18 cellular contexts compared by ENCODE assay signal in the genomic region with DNA sequence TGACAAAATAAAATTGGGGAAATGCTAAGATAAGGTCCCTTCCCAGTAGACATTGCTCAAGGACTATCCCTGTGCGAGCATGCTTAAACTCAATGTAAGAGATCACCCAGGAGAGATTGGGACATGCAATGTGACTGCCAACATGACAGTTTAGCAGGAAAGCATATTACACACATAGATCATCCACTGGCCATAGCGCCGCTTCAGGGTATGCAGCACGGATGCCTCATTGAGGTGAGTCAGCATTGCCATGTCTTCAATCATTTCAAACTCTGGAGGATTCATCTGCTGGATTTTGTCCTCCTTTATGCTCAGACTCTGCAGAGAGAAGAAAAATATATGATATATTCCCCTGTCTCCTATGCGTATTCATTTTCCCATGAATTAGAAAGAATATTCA. TPM values are rescaled to one million over a fixed set of nuclear protein-coding genes. Genes with fewer than 3 reads are reported as not detected.
DNase-seq lines count a peak whose midpoint lies in the region; ATAC-seq, FAIRE-seq and TF ChIP-seq lines count a peak whose summit lies in the region.
"Had no signal": no experiment of that assay in that cellular context is flagged by ENCODE, and none has a peak within 500 bp of the region (broad histone marks: within the 10 kb centered on the region; RNA-seq: fewer than 3 reads in every experiment).

No MANE protein-coding gene starts in this region.

- H3K36me3 Mint-ChIP-seq in natural killer cell = no peaks in the 10 kb centered on the region
- H3K36me3 Mint-ChIP-seq: CD4-positive, alpha-beta memory T cell had no signal

- no peak overlapping the region for H3K4me3 Mint-ChIP-seq in natural killer cell
- H3K4me3 Mint-ChIP-seq: CD4-positive, alpha-beta memory T cell; HFFc6 had no signal

- H3K4me2 ChIP-seq in GM23248 (ENCODE audit: unreplicated experiment) (no peak overlapping the region), PC-3 (ENCODE audit: low read length) (no peak overlapping the region), K562 (ENCODE audit: insufficient read depth, low read length) (no peak overlapping the region)
- H3K4me2 ChIP-seq: A549 had no signal

- ATAC-seq in PC-3 (peak; percentile 20; the same call in 1 of the 2 replicates), K562 (no peak), sciatic nerve (no peak), natural killer cell (no peak)

- H3K36me3 ChIP-seq in GM23248 (ENCODE audit: low read depth) = no peaks in the 10 kb centered on the region
- no peaks in the 10 kb centered on the region for H3K36me3 ChIP-seq in PC-3 (ENCODE audit: low read depth, low read length)
- H3K36me3 ChIP-seq in K562 (ENCODE audit: control insufficient read depth, insufficient read depth, low read length) = no peaks in the 10 kb centered on the region
- H3K36me3 ChIP-seq: BE2C had no signal

- TF ChIP-seq POLR2A in K562 (conservative IDR thresholded peaks at IDR 0.05) = no peak

- H3K27ac ChIP-seq in GM23248 (no peak overlapping the region), PC-3 (ENCODE audit: low read length) (no peak overlapping the region), K562 (ENCODE audit: extremely low read depth, low read depth, low read length) (no peak overlapping the region)
- H3K27ac ChIP-seq: A549, C4-2B, HL-60 had no signal

- H3K9me3 ChIP-seq in GM23248 (ENCODE audit: low read depth) (no peaks in the 10 kb centered on the region), PC-3 (ENCODE audit: low read length) (no peaks in the 10 kb centered on the region), K562 (replicated peaks; ENCODE audit: control insufficient read depth, insufficient read depth, low read depth, low read length) (no peaks in the 10 kb centered on the region)
- H3K9me3 ChIP-seq: A549, BE2C had no signal

- H2AFZ ChIP-seq in GM23248 (no peak overlapping the region), PC-3 (ENCODE audit: low read length) (no peak overlapping the region), K562 (ENCODE audit: low read depth, low read length) (no peak overlapping the region)

- H3K9ac ChIP-seq in GM23248 = no peak overlapping the region
- no peak overlapping the region for H3K9ac ChIP-seq in PC-3 (ENCODE audit: low read length)
- no peak overlapping the region for H3K9ac ChIP-seq in K562 (ENCODE audit: insufficient read depth in 1 of 2, low read depth in 2 of 2, low read length in 2 of 2)

- CTCF ChIA-PET in PC-3 (lab: Charles Lee) (no interaction called here), K562 (lab: Yijun Ruan, JAX; ENCODE audit: low intra/inter-chr PET ratio) (no interaction called here)

- in situ Hi-C loops in GM23248 (cut with MboI) = no loop called here
- in situ Hi-C loops in K562 (cut with MboI) = no loop called here

- peaks cover 7 to 16% of the 10 kb centered on the region in 2 donors for H3K27me3 Mint-ChIP-seq in natural killer cell (ENCODE audit: low read depth in 2 of 2)
- H3K27me3 Mint-ChIP-seq: CD4-positive, alpha-beta memory T cell had no signal

- no peak overlapping the region for H3K27ac Mint-ChIP-seq in natural killer cell
- H3K27ac Mint-ChIP-seq: CD4-positive, alpha-beta memory T cell; HFFc6 had no signal

- no peaks in the 10 kb centered on the region for H3K9me1 ChIP-seq in K562 (ENCODE audit: control insufficient read depth, insufficient read depth, low read length)

- no peaks in the 10 kb centered on the region for H4K20me1 ChIP-seq in GM23248 (ENCODE audit: insufficient read depth)
- no peaks in the 10 kb centered on the region for H4K20me1 ChIP-seq in PC-3 (ENCODE audit: low read length)
- H4K20me1 ChIP-seq in K562 (replicated peaks; ENCODE audit: control insufficient read depth, insufficient read depth, low read length) = no peaks in the 10 kb centered on the region

- no peaks in the 10 kb centered on the region for H3K9me2 ChIP-seq in GM23248 (ENCODE audit: insufficient read depth)
- H3K9me2 ChIP-seq in PC-3 (replicated peaks; ENCODE audit: low read length) = no peaks in the 10 kb centered on the region

- H3K79me2 ChIP-seq in GM23248 (ENCODE audit: insufficient read depth) (no peaks in the 10 kb centered on the region), PC-3 (ENCODE audit: low read length) (no peaks in the 10 kb centered on the region), K562 (ENCODE audit: control insufficient read depth, insufficient read depth, low read length) (no peaks in the 10 kb centered on the region)

- FAIRE-seq in K562 (lab: Jason Lieb, UNC) = no peak
- FAIRE-seq: A549, GM12892 had no signal

- no peak for TF ChIP-seq CTCF in PC-3 (conservative IDR thresholded peaks at IDR 0.05; ENCODE audit: low read depth, low read length)
- TF ChIP-seq CTCF in K562 (IDR thresholded peaks at IDR 0.05 in 2 of 3, conservative IDR thresholded peaks at IDR 0.05 in 1 of 3; ENCODE audit: insufficient read depth in 2 of 3, low read depth in 1 of 3, low read length in 3 of 3) = no peak
- TF ChIP-seq CTCF in fibroblast of mammary gland (conservative IDR thresholded peaks at IDR 0.05; ENCODE audit: control insufficient read depth, insufficient read depth, low read depth, low read length) = no peak
- TF ChIP-seq CTCF in natural killer cell (IDR thresholded peaks at IDR 0.05) = no peak

- no peak for TF ChIP-seq RAD21 in K562 (CRISPR knock-in tag; conservative IDR thresholded peaks at IDR 0.05 in 1 of 2, IDR thresholded peaks at IDR 0.05 in 1 of 2)

- WGBS in GM23248 (ENCODE audit: low coverage in 1 of 2, low lambda C conversion rate in 2 of 2, missing lambda C conversion rate in 2 of 2), 2 experiments = 91 to 92% methylated on average over 5 of the region's 5 CpGs
- WGBS in K562 (ENCODE audit: insufficient coverage, low coverage, missing lambda C conversion rate) = 3% methylated on average over 5 of the region's 5 CpGs

- POLR2A ChIA-PET in PC-3 (lab: Charles Lee; ENCODE audit: unreplicated experiment) = no interaction called here
- POLR2A ChIA-PET in K562 (lab: Yijun Ruan, JAX) = no interaction called here

- no peaks in the 10 kb centered on the region for H3K4me1 ChIP-seq in GM23248 (ENCODE audit: insufficient read depth)
- H3K4me1 ChIP-seq in PC-3 (ENCODE audit: insufficient read depth, low read length) = no peaks in the 10 kb centered on the region
- H3K4me1 ChIP-seq in K562 (replicated peaks in 1 of 2; ENCODE audit: control insufficient read depth in 2 of 2, insufficient read depth in 2 of 2, low read length in 2 of 2) = no peaks in the 10 kb centered on the region
- H3K4me1 ChIP-seq: A549, BE2C had no signal

- H3K4me3 ChIP-seq in GM23248 (no peak overlapping the region), PC-3 (ENCODE audit: low read length) (no peak overlapping the region), K562 (no peak overlapping the region), fibroblast of mammary gland (ENCODE audit: control insufficient read depth, low read depth, low read length) (no peak overlapping the region)
- H3K4me3 ChIP-seq: A549 had no signal

- intact Hi-C loops in PC-3 (cut with micrococcal nuclease) = no loop called here
- intact Hi-C loops in K562 (cut with micrococcal nuclease) = no loop called here
- intact Hi-C loops in sciatic nerve (cut with DNase I) = no loop called here
- intact Hi-C loops in natural killer cell (cut with micrococcal nuclease) = no loop called here

- DNase-seq in GM23248 (peak; percentile 6), PC-3 (peak; percentile 28), K562 (ENCODE audit: extremely low read depth in 1 of 4, low spot score in 3 of 4) (no peak), fibroblast of mammary gland (ENCODE audit: low read depth) (peak; percentile 34), sciatic nerve (ENCODE audit: low spot score) (no peak), natural killer cell (no peak)
- no peak for DNase-seq in effector CD8-positive, alpha-beta T cell (lab: John Stamatoyannopoulos, UW)
- DNase-seq: BE2C; CD4-positive, alpha-beta memory T cell; DMS79; GDM1; HCEC 1CT; HFFc6; KBM-7 had no signal

- H3K27me3 ChIP-seq in GM23248 (replicated peaks; ENCODE audit: insufficient read depth) (no peaks in the 10 kb centered on the region), PC-3 (ENCODE audit: low read length) (no peaks in the 10 kb centered on the region), K562 (ENCODE audit: control insufficient read depth in 2 of 2, insufficient read depth in 2 of 2, low read length in 2 of 2) (no peaks in the 10 kb centered on the region)
- H3K27me3 ChIP-seq: BE2C had no signal

- no peak for TF ChIP-seq EP300 in K562 (IDR thresholded peaks at IDR 0.05; ENCODE audit: low read length)

- H3F3A ChIP-seq in GM23248 (ENCODE audit: insufficient read depth) (no peaks in the 10 kb centered on the region), PC-3 (ENCODE audit: low read length, unreplicated experiment) (no peaks in the 10 kb centered on the region)

- H3K4me1 Mint-ChIP-seq in natural killer cell = no peaks in the 10 kb centered on the region
- H3K4me1 Mint-ChIP-seq: CD4-positive, alpha-beta memory T cell had no signal

- no peaks in the 10 kb centered on the region for H3K9me3 Mint-ChIP-seq in natural killer cell
- H3K9me3 Mint-ChIP-seq: HFFc6 had no signal

- BruUV-seq in PC-3 (replicated peaks; lab: Mats Ljungman, UMichigan) (no TSS peak), K562 (replicated peaks; lab: Mats Ljungman, UMichigan) (no TSS peak)

TF ChIP-seq in K562, 482 proteins besides CTCF, POLR2A, EP300 and RAD21 (continues in another document):
- TF ChIP-seq CEBPB (tag; IDR thresholded peaks at IDR 0.05) (no peak), NR1H2 (CRISPR knock-in tag; IDR thresholded peaks at IDR 0.05) (no peak)

RNA-seq across cellular contexts. Expression of a gene that starts 8.9 kb away (rescaled TPM):
- total RNA-seq in GM23248 (2014; rRNA removed; shearing (Covaris generic)) = 0.11 TPM in 1 of 2 replicates, not detected in the other
- polyA plus RNA-seq in GM23248 (2016; fragmentation: Nextera tagmentation; extraction: Ambion mirVana) (0.08 TPM in 1 of 2 replicates, not detected in the other), K562 (2011; rRNA removed) (0.03 and 0.04 TPM in 2 replicates), K562 (2014; fragmentation: Illumina TruSeq; extraction: Trizol) (0.12 and 0.17 TPM in 2 replicates), K562 (2014; fragmentation: Nextera tagmentation; extraction: Ambion mirVana) (under 1 TPM; 0.03 to 0.06 TPM), K562 (2014; rRNA removed) (0.08 and 0.19 TPM in 2 replicates)
- total RNA-seq in PC-3 (2014; rRNA removed) (2.4 and 2.8 TPM in 2 replicates), K562 (2014; rRNA removed) (0.14 and 0.24 TPM in 2 replicates), K562 (2014; rRNA removed; fragmentation: Illumina TruSeq; extraction: Trizol) (0.22 and 0.25 TPM in 2 replicates), K562 (2015; rRNA removed; fragmentation: Illumina TruSeq; extraction: Trizol) (0.08 and 0.11 TPM in 2 replicates), K562 (2021) (0.07 and 0.29 TPM in 2 replicates), sciatic nerve (0.58 TPM), natural killer cell (under 1 TPM in 1 of 3 donors, not detected in 2; 0.05 TPM)
- total RNA-seq in K562 (2011; cell fraction: chromatin; rRNA removed; ENCODE audit: low replicate concordance) = 0.14 TPM in 1 of 2 replicates, not detected in the other
- not detected in 2 replicates for total RNA-seq in K562 (2011; cell fraction: nucleolus; rRNA removed)
- total RNA-seq in K562 (2011; cell fraction: nucleoplasm; rRNA removed) = 0.15 TPM in 1 of 2 replicates, not detected in the other
- polyA plus RNA-seq in K562 (2011; cell fraction: cytosol; rRNA removed) = not detected in 2 replicates
- polyA plus RNA-seq in K562 (2011; cell fraction: nucleus; rRNA removed) = 0.03 and 0.06 TPM in 2 replicates
- polyA plus RNA-seq in K562 (2012) = 0.16 and 10.6 TPM in 2 replicates
- 0.03 and 0.04 TPM in 2 replicates for polyA minus RNA-seq in K562 (2011; rRNA and poly(A)+ RNA removed)
- not detected in 2 replicates for polyA minus RNA-seq in K562 (2011; cell fraction: cytosol; rRNA and poly(A)+ RNA removed)
- polyA minus RNA-seq in K562 (2011; cell fraction: nucleus; rRNA and poly(A)+ RNA removed) = under 0.01 and 0.11 TPM in 2 replicates
- polyA plus RNA-seq: CD4-positive, alpha-beta memory T cell had no signal

Comparison
In these comparisons a context has a peak if more than half of its experiments do, and no peak if none do; other contexts are left out.
1. DNase-seq: peak in GM23248 (single experiment), PC-3 (single experiment) and fibroblast of mammary gland (single experiment); none in K562 (0 of 4), sciatic nerve (single experiment), natural killer cell (single experiment) and effector CD8-positive, alpha-beta T cell (single experiment).